8 cellular contexts compared by ENCODE assay signal in genomic region chrX:150569155-150569477, GRCh38. TPM values are rescaled to one million over a fixed set of nuclear protein-coding genes. Genes with fewer than 3 reads are reported as not detected.
DNase-seq lines count a peak whose midpoint lies in the region; ATAC-seq, FAIRE-seq and TF ChIP-seq lines count a peak whose summit lies in the region.

No MANE protein-coding gene starts in this region.

- WGBS in HepG2 (ENCODE audit: low lambda C conversion rate), result 1% methylated on average over 10 of the region's 17 CpGs

- H2AFZ ChIP-seq in HepG2 (ENCODE audit: low read length), result no peak overlapping the region

- BruUV-seq in HepG2 (replicated peaks; lab: Mats Ljungman, UMichigan), result no TSS peak

- no peak for TF ChIP-seq RAD21 in HepG2 (CRISPR knock-in tag; IDR thresholded peaks at IDR 0.05)

- CTCF ChIA-PET in HepG2 (lab: Yijun Ruan, JAX; ENCODE audit: low intra/inter-chr PET ratio, low total read pairs), result no interaction called here

- POLR2A ChIA-PET in HepG2 (lab: Yijun Ruan, JAX), result interaction anchor here (8.1 kb wide), 1 partner anchor 23 kb away, joined by 63 read pairs; no protein-coding TSS in a partner anchor

- in situ Hi-C loops in HepG2 (cut with HindIII; ENCODE audit: extremely low pct_ligation_motif_present, low pct_unique_long_range_greater_than_20kb), result no loop called here

- TF ChIP-seq CTCF in bronchial epithelial cell (IDR thresholded peaks at IDR 0.05; ENCODE audit: insufficient read depth, low read length, severe bottlenecking), result no peak
- no peak for TF ChIP-seq CTCF in HepG2 (CRISPR knock-in tag; IDR thresholded peaks at IDR 0.05)

- H3K4me2 ChIP-seq in HepG2 (ENCODE audit: low read depth, low read length), result peak overlapping the region; percentile 72

- peak; percentile 5 for DNase-seq in stimulated activated CD8-positive, alpha-beta memory T cell treated with anti-CD3 and anti-CD28 coated beads, Interleukin-4, amount 100 ng/mL, for 24 hours (ENCODE audit: low read depth)
- no peak for DNase-seq in stimulated activated CD8-positive, alpha-beta memory T cell treated with anti-CD3 and anti-CD28 coated beads, Interleukin-4, amount 100 ng/mL, for 48 hours
- no peak for DNase-seq in SJSA1 (ENCODE audit: low read depth in 1 of 2, low spot score in 2 of 2)
- DNase-seq in bronchial epithelial cell (ENCODE audit: low read depth), result no peak
- DNase-seq in HepG2 (ENCODE audit: low spot score), result no peak
- DNase-seq in superior temporal gyrus (ENCODE audit: extremely low spot score), result peak; percentile 9
- DNase-seq in DMS79 (lab: John Stamatoyannopoulos, UW), result no peak

- H3K27me3 ChIP-seq in SJSA1 (replicated peaks), result no peaks in the 10 kb centered on the region
- H3K27me3 ChIP-seq in bronchial epithelial cell (ENCODE audit: control insufficient read depth, insufficient read depth, low read length), result no peaks in the 10 kb centered on the region
- H3K27me3 ChIP-seq in HepG2 (ENCODE audit: control insufficient read depth in 1 of 2, insufficient read depth in 2 of 2, low read length in 2 of 2), result no peaks in the 10 kb centered on the region; a peak in 1 of 5 replicates

- FAIRE-seq in bronchial epithelial cell (lab: Jason Lieb, UNC) (no peak), HepG2 (lab: Jason Lieb, UNC) (no peak)

- no peaks in the 10 kb centered on the region for H4K20me1 ChIP-seq in HepG2 (ENCODE audit: insufficient read depth, low read length)

- H3K9me3 ChIP-seq in SJSA1 (replicated peaks), result no peaks in the 10 kb centered on the region
- H3K9me3 ChIP-seq in HepG2 (ENCODE audit: low read length), result no peaks in the 10 kb centered on the region

- H3K9ac ChIP-seq in HepG2 (ENCODE audit: insufficient read depth, low read depth, low read length), result peak overlapping the region; percentile 85

- TF ChIP-seq POLR2A in HepG2 (IDR thresholded peaks at IDR 0.05; ENCODE audit: insufficient read depth in 1 of 2, low read depth in 2 of 2, low read length in 2 of 2), result no peak

- H3K27ac ChIP-seq in SJSA1 (peak overlapping the region; percentile 38; the same call in 1 of the 2 replicates), HepG2 (ENCODE audit: extremely low read length, insufficient read depth, low read length) (peak overlapping the region; percentile 89)

- TF ChIP-seq EP300 in HepG2 (IDR thresholded peaks at IDR 0.05; ENCODE audit: low read depth in 2 of 2, low read length in 2 of 2) (no peak), HepG2 (CRISPR knock-in tag; IDR thresholded peaks at IDR 0.05; ENCODE audit: borderline replicate concordance) (no peak)

- intact Hi-C loops in HepG2 (cut with micrococcal nuclease; ENCODE audit: unreplicated experiment), result no loop called here

- peaks cover 38% of the 10 kb centered on the region for H3K4me1 ChIP-seq in SJSA1 (replicated peaks)
- H3K4me1 ChIP-seq in HepG2 (ENCODE audit: insufficient read depth, low read length), result peaks cover 51% of the 10 kb centered on the region

- H3K36me3 ChIP-seq in SJSA1, result peaks cover 3% of the 10 kb centered on the region; the same call in 1 of the 2 replicates
- no peaks in the 10 kb centered on the region for H3K36me3 ChIP-seq in bronchial epithelial cell (ENCODE audit: control insufficient read depth, insufficient read depth, low read length)
- H3K36me3 ChIP-seq in HepG2 (replicated peaks in 1 of 2; ENCODE audit: control insufficient read depth in 1 of 2, insufficient read depth in 2 of 2, low read length in 2 of 2), result no peaks in the 10 kb centered on the region

- ATAC-seq in HG03066 (IDR thresholded peaks at IDR 0.05; ENCODE audit: low read depth, unreplicated experiment), result peak; percentile 17
- ATAC-seq in HepG2, result no peak

- peaks cover 49% of the 10 kb centered on the region for H3K79me2 ChIP-seq in HepG2 (ENCODE audit: insufficient read depth, low read length)

- H3K4me3 ChIP-seq in SJSA1 (peak overlapping the region; percentile 89), bronchial epithelial cell (ENCODE audit: low read depth, low read length) (peak overlapping the region; percentile 72), HepG2 (replicated peaks in 1 of 3; ENCODE audit: insufficient read depth in 1 of 3, low read depth in 2 of 3, low read length in 3 of 3) (peak overlapping the region; percentile 76 to 93 (median 77))

TF ChIP-seq in HepG2, 621 proteins besides CTCF, POLR2A, EP300 and RAD21:
- TF ChIP-seq ZNF570 (CRISPR knock-in tag; IDR thresholded peaks at IDR 0.05; ENCODE audit: borderline replicate concordance) (no peak), ZBTB26 (CRISPR knock-in tag; IDR thresholded peaks at IDR 0.05; ENCODE audit: borderline replicate concordance) (no peak), ERF (CRISPR knock-in tag; IDR thresholded peaks at IDR 0.05) (no peak), HMGXB4 (CRISPR knock-in tag; IDR thresholded peaks at IDR 0.05; ENCODE audit: borderline replicate concordance in 1 of 2, low read depth in 1 of 2) (no peak), CENPX (CRISPR knock-in tag; IDR thresholded peaks at IDR 0.05) (no peak), ATRX (CRISPR knock-in tag; IDR thresholded peaks at IDR 0.05; ENCODE audit: borderline replicate concordance) (no peak), ZNF3 (CRISPR knock-in tag; IDR thresholded peaks at IDR 0.05) (no peak), ZFP90 (CRISPR knock-in tag; IDR thresholded peaks at IDR 0.05; ENCODE audit: borderline replicate concordance) (no peak), ZNF484 (CRISPR knock-in tag; IDR thresholded peaks at IDR 0.05; ENCODE audit: borderline replicate concordance, low read depth) (no peak), GTF2F1 (IDR thresholded peaks at IDR 0.05; ENCODE audit: low read length) (no peak), ZNF652 (CRISPR knock-in tag; IDR thresholded peaks at IDR 0.05; ENCODE audit: borderline replicate concordance, low read depth) (no peak), ZNF260 (CRISPR knock-in tag; IDR thresholded peaks at IDR 0.05; ENCODE audit: borderline replicate concordance, low read depth) (no peak), ZNF331 (CRISPR knock-in tag; IDR thresholded peaks at IDR 0.05) (no peak), RFXAP (CRISPR knock-in tag; IDR thresholded peaks at IDR 0.05; ENCODE audit: borderline replicate concordance) (no peak), ZNF629 (CRISPR knock-in tag; conservative IDR thresholded peaks at IDR 0.05) (no peak), ZNF691 (CRISPR knock-in tag; IDR thresholded peaks at IDR 0.05; ENCODE audit: borderline replicate concordance, low read depth) (no peak)
TF ChIP-seq in HepG2: peak in this region for 0.

RNA-seq across cellular contexts. Expression of gene MTM1, which starts 0.7 kb away (rescaled TPM):
- 8.7 and 12.8 TPM in 2 replicates for total RNA-seq in SJSA1 (2014; rRNA removed; shearing (Covaris generic))
- total RNA-seq in bronchial epithelial cell, result 11.3 and 15.2 TPM in 2 replicates
- total RNA-seq in HepG2 (2016; rRNA removed; fragmentation: Illumina TruSeq; extraction: Trizol), result 15.2 and 27.2 TPM in 2 replicates
- total RNA-seq in HepG2 (2016; cell fraction: cytosol; rRNA removed; fragmentation: Illumina TruSeq; extraction: Trizol; ENCODE audit: low read depth), result 15.6 and 17.4 TPM in 2 replicates
- total RNA-seq in HepG2 (2016; cell fraction: insoluble cytoplasmic fraction; rRNA removed; fragmentation: Illumina TruSeq; extraction: Trizol), result 16.4 and 29.7 TPM in 2 replicates
- total RNA-seq in HepG2 (2016; cell fraction: membrane; rRNA removed; fragmentation: Illumina TruSeq; extraction: Trizol), result 9.7 and 11.4 TPM in 2 replicates
- total RNA-seq in HepG2 (2016; cell fraction: nucleus; rRNA removed; fragmentation: Illumina TruSeq; extraction: Trizol), result 15.2 and 19.0 TPM in 2 replicates
- polyA plus RNA-seq in HepG2 (2011; rRNA removed), result 8.7 and 12.0 TPM in 2 replicates
- polyA plus RNA-seq in HepG2 (2011; cell fraction: cytosol; rRNA removed), result 4.5 and 5.6 TPM in 2 replicates
- 3.9 and 5.2 TPM in 2 replicates for polyA plus RNA-seq in HepG2 (2011; cell fraction: nucleus; rRNA removed)
- 10.3 and 16.8 TPM in 2 replicates for polyA plus RNA-seq in HepG2 (2012)
- 0.55 and 0.63 TPM in 2 replicates for polyA plus RNA-seq in HepG2 (2016; cell fraction: cytosol; fragmentation: Illumina TruSeq; extraction: Trizol; ENCODE audit: low read depth)
- 21.9 and 26.9 TPM in 2 replicates for polyA plus RNA-seq in HepG2 (2016; cell fraction: insoluble cytoplasmic fraction; fragmentation: Illumina TruSeq; extraction: Trizol; ENCODE audit: low read depth)
- 1.6 and 2.2 TPM in 2 replicates for polyA plus RNA-seq in HepG2 (2016; cell fraction: membrane; fragmentation: Illumina TruSeq; extraction: Trizol; ENCODE audit: low read depth)
- 13.2 and 14.3 TPM in 2 replicates for polyA plus RNA-seq in HepG2 (2016; cell fraction: nucleus; fragmentation: Illumina TruSeq; extraction: Trizol; ENCODE audit: insufficient read depth, low read depth)
- 2.7 and 7.2 TPM in 2 replicates for polyA minus RNA-seq in HepG2 (2011; rRNA and poly(A)+ RNA removed; ENCODE audit: low replicate concordance)
- polyA minus RNA-seq in HepG2 (2011; cell fraction: cytosol; rRNA and poly(A)+ RNA removed), result 6.0 and 7.1 TPM in 2 replicates
- 40.0 and 50.3 TPM in 2 replicates for polyA minus RNA-seq in HepG2 (2011; cell fraction: nucleus; rRNA and poly(A)+ RNA removed)

Comparison
In these comparisons a context has a peak if more than half of its experiments do, and no peak if none do; other contexts are left out.
1. DNase-seq: peak in stimulated activated CD8-positive, alpha-beta memory T cell treated with anti-CD3 and anti-CD28 coated beads, Interleukin-4, amount 100 ng/mL, for 24 hours (single experiment) and superior temporal gyrus (single experiment); none in stimulated activated CD8-positive, alpha-beta memory T cell treated with anti-CD3 and anti-CD28 coated beads, Interleukin-4, amount 100 ng/mL, for 48 hours (single experiment), SJSA1 (0 of 2), bronchial epithelial cell (single experiment), HepG2 (single experiment) and DMS79 (single experiment).
2. Peak in every context shown above with its lines, with median percentiles within 50 percentile points of each other: H3K4me3 ChIP-seq.